9 cellular contexts compared by ENCODE assay signal in genomic region chr12:120263725-120264040, GRCh38. TPM values are rescaled to one million over a fixed set of nuclear protein-coding genes. Genes with fewer than 3 reads are reported as not detected.
DNase-seq lines count a peak whose midpoint lies in the region; ATAC-seq, FAIRE-seq and TF ChIP-seq lines count a peak whose summit lies in the region.
"Had no signal": no experiment of that assay in that cellular context is flagged by ENCODE, and none has a peak within 500 bp of the region (broad histone marks: within the 10 kb centered on the region; RNA-seq: fewer than 3 reads in every experiment).

No MANE protein-coding gene starts in this region.

- ATAC-seq in GM18873 (IDR thresholded peaks at IDR 0.05; ENCODE audit: low FRiP score, unreplicated experiment) (no peak), GM18870 (IDR thresholded peaks at IDR 0.05; ENCODE audit: unreplicated experiment) (no peak)

- no peak for FAIRE-seq in H54 (lab: Jason Lieb, UNC)

- H3K4me1 ChIP-seq in Peyer's patch, result peaks cover 0 to 65% (median 3%) of the 10 kb centered on the region in 4 donors

- no peaks in the 10 kb centered on the region for H3K36me3 ChIP-seq in Peyer's patch

- H3K27ac Mint-ChIP-seq in endothelial cell (ENCODE audit: unreplicated experiment) (peak overlapping the region; percentile 68), nephron progenitor cell (no peak overlapping the region)

- no peaks in the 10 kb centered on the region for H3K27me3 ChIP-seq in Peyer's patch

- H3K9me3 ChIP-seq in Peyer's patch, result no peaks in the 10 kb centered on the region

- H3K4me3 Mint-ChIP-seq in endothelial cell (ENCODE audit: unreplicated experiment) (peak overlapping the region; percentile 100), nephron progenitor cell (peak overlapping the region; percentile 86)

- TF ChIP-seq CTCF in AG04449 (IDR thresholded peaks at IDR 0.05; ENCODE audit: insufficient read depth, low read length, missing control alignments) (no peak), Peyer's patch (IDR thresholded peaks at IDR 0.05) (no peak), endothelial cell (IDR thresholded peaks at IDR 0.05; ENCODE audit: unreplicated experiment) (no peak), nephron progenitor cell (IDR thresholded peaks at IDR 0.05) (no peak)

- H3K36me3 Mint-ChIP-seq in endothelial cell (ENCODE audit: low read depth, unreplicated experiment) (peaks cover 9% of the 10 kb centered on the region), nephron progenitor cell (ENCODE audit: low read depth) (no peaks in the 10 kb centered on the region)

- H3K4me3 ChIP-seq in AG04449 (ENCODE audit: low read depth, low read length) (peak overlapping the region; percentile 81), Peyer's patch (peak overlapping the region in 2 of 4 donors; percentile 98 to 100)

- H3K4me1 Mint-ChIP-seq in endothelial cell (ENCODE audit: unreplicated experiment), result peaks cover 76% of the 10 kb centered on the region
- peaks cover 76% of the 10 kb centered on the region for H3K4me1 Mint-ChIP-seq in nephron progenitor cell

- DNase-seq in AG04449 (ENCODE audit: low read depth, low spot score), result no peak
- no peak for DNase-seq in Peyer's patch
- no peak for DNase-seq in endothelial cell (ENCODE audit: low spot score)
- DNase-seq in nephron progenitor cell, result no peak
- no peak for DNase-seq in stimulated activated CD4-positive, alpha-beta T cell treated with anti-CD3 and anti-CD28 coated beads, Interleukin-2, amount 100 ng/mL, for 24 hours
- no peak for DNase-seq in H54 (ENCODE audit: insufficient read length, low spot score)
- DNase-seq: NCI-H510A had no signal

- H3K27ac ChIP-seq in Peyer's patch, result peak overlapping the region; percentile 56 to 96 (median 89)

- no peak for TF ChIP-seq POLR2A in Peyer's patch (IDR thresholded peaks at IDR 0.05)
- TF ChIP-seq POLR2A in H54 (IDR thresholded peaks at IDR 0.05; ENCODE audit: low read depth, low read length), result no peak

- H3K27me3 Mint-ChIP-seq in endothelial cell (ENCODE audit: unreplicated experiment), result peaks cover 9% of the 10 kb centered on the region
- H3K27me3 Mint-ChIP-seq in nephron progenitor cell (ENCODE audit: low read depth, poor library complexity), result no peaks in the 10 kb centered on the region

- POLR2A ChIA-PET in AG04449 (lab: Yijun Ruan, JAX), result interaction anchor here (0.5 to 8.1 kb wide), 8 partner anchors 20 to 66 kb away, joined by 3 to 134 read pairs (median 6); partner anchors contain the start of genes RNU4-1, RNU4-2 and RPLP0

- CTCF ChIA-PET in AG04449 (lab: Yijun Ruan, JAX), result interaction anchor here (0.9 to 26.2 kb wide), 4 partner anchors 17 to 64 kb away, joined by 3 to 1066 read pairs (median 268); partner anchors contain the start of genes RPLP0 and SIRT4

- H3K9me3 Mint-ChIP-seq in endothelial cell (ENCODE audit: unreplicated experiment) (no peaks in the 10 kb centered on the region), nephron progenitor cell (no peaks in the 10 kb centered on the region)

RNA-seq across cellular contexts. Expression of gene PXN, which starts 1.8 kb away (rescaled TPM):
- total RNA-seq in Peyer's patch (100 to 1,000 TPM; 138 to 204 (median 177) TPM), endothelial cell (ENCODE audit: unreplicated experiment) (227 TPM)

RNA-seq across cellular contexts. Expression of gene RNU4-2, which starts 28.0 kb away (rescaled TPM):
- total RNA-seq in Peyer's patch (under 1 TPM; under 0.01 TPM), endothelial cell (ENCODE audit: unreplicated experiment) (7,223 TPM)

RNA-seq across cellular contexts. Expression of gene RNU4-1, which starts 29.4 kb away (rescaled TPM):
- total RNA-seq in Peyer's patch, result under 1 TPM; under 0.01 TPM
- 6,066 TPM for total RNA-seq in endothelial cell (ENCODE audit: unreplicated experiment)

RNA-seq across cellular contexts. Expression of gene SIRT4, which starts 38.4 kb away (rescaled TPM):
- total RNA-seq in Peyer's patch (1 to 10 TPM; 3.2 to 6.3 (median 4.2) TPM), endothelial cell (ENCODE audit: unreplicated experiment) (1.8 TPM)

Comparison
In these comparisons a context has a peak if more than half of its experiments do, and no peak if none do; other contexts are left out.
1. RNA of gene RNU4-2, which starts 28.0 kb away (total RNA-seq): 7,223 TPM in endothelial cell (single experiment); under 0.01 TPM in Peyer's patch; every median in the first group is over 1,000 times any median in the second.
2. RNA of gene RNU4-1, which starts 29.4 kb away (total RNA-seq): 6,066 TPM in endothelial cell (single experiment); under 0.01 TPM in Peyer's patch; every median in the first group is over 1,000 times any median in the second.